In the genomic region with DNA sequence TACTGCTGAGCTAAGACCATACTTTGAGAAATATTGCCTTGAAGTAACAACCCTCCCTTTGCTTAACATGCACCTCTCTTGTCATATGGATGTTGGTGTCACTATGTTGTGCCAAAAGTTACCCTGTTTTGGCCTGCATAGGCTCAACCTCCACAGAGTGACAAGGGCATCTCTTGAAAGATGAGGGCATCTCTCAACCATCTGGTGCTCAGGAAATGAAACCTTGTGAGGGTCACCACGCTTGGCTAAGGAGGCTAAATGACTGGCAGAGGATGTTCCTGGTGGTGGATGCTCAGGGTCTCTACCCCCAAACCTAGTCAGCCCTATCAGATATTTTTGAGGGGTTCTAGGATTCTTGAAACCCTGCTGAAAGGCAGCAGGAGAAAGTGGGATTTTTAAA, we compare ENCODE assay signal across 21 cellular contexts. TPM values are rescaled to one million over a fixed set of nuclear protein-coding genes. Genes with fewer than 3 reads are reported as not detected.
"Had no signal": no experiment of that assay in that cellular context is flagged by ENCODE, and none has a peak within 500 bp of the region (broad histone marks: within the 10 kb centered on the region; RNA-seq: fewer than 3 reads in every experiment).

No MANE protein-coding gene starts in this region.

- H3K27me3 ChIP-seq: right lobe of liver had no signal

- H3K9me3 ChIP-seq: gastrocnemius medialis, heart right ventricle, left lung, mucosa of descending colon, prostate gland, right lobe of liver, spleen, suprapubic skin, upper lobe of left lung had no signal

- H3K4me1 ChIP-seq: gastrocnemius medialis, left lung, prostate gland, right lobe of liver, spleen had no signal

- H3K4me3 Mint-ChIP-seq: activated naive CD4-positive, alpha-beta T cell treated with anti-CD3 and anti-CD28 coated beads, Interleukin-2, amount 50 U/mL, for 24 hours; brain; natural killer cell had no signal

- FAIRE-seq: islet of Langerhans had no signal

- H3K27ac Mint-ChIP-seq: activated naive CD4-positive, alpha-beta T cell treated with anti-CD3 and anti-CD28 coated beads, Interleukin-2, amount 50 U/mL, for 24 hours; brain; natural killer cell had no signal

- H3K36me3 ChIP-seq: gastrocnemius medialis, heart right ventricle, left lung, prostate gland, right lobe of liver, spleen, suprapubic skin, upper lobe of left lung had no signal

- H3K4me3 ChIP-seq: gastrocnemius medialis, heart right ventricle, left lung, mucosa of descending colon, prostate gland, right lobe of liver, spleen, suprapubic skin, upper lobe of left lung had no signal

- DNase-seq: activated CD4-positive, alpha-beta T cell treated with anti-CD3 and anti-CD28 coated beads, Interleukin-2, amount 50 U/mL, for 4 hours; activated T-cell treated with anti-CD3 and anti-CD28 coated beads, Interleukin-2, amount 50 U/mL, for 1 hour; amniotic stem cell; effector memory CD4-positive, alpha-beta T cell; gastrocnemius medialis; heart right ventricle; left lung; mucosa of descending colon; natural killer cell; nucleus accumbens; right lobe of liver; spleen; stimulated activated CD4-positive, alpha-beta T cell treated with anti-CD3 and anti-CD28 coated beads, Interleukin-1b, Interleukin-23, amount 100 ng/mL, for 48 hours; stimulated activated naive CD4-positive, alpha-beta T cell; upper lobe of left lung had no signal

- ATAC-seq: gastrocnemius medialis, heart right ventricle, left lung, mucosa of descending colon, natural killer cell, right lobe of liver had no signal

- H3K9me3 Mint-ChIP-seq: activated naive CD4-positive, alpha-beta T cell treated with anti-CD3 and anti-CD28 coated beads, Interleukin-2, amount 50 U/mL, for 24 hours had no signal

- H3K4me1 Mint-ChIP-seq: activated naive CD4-positive, alpha-beta T cell treated with anti-CD3 and anti-CD28 coated beads, Interleukin-2, amount 50 U/mL, for 24 hours; natural killer cell had no signal

- H3K36me3 Mint-ChIP-seq: activated naive CD4-positive, alpha-beta T cell treated with anti-CD3 and anti-CD28 coated beads, Interleukin-2, amount 50 U/mL, for 24 hours; brain; natural killer cell had no signal

- H3K27ac ChIP-seq: epithelial cell of prostate, gastrocnemius medialis, heart right ventricle, left lung, prostate gland, right lobe of liver, spleen, suprapubic skin, upper lobe of left lung had no signal

RNA-seq across cellular contexts. Expression of gene LHCGR, which starts 2.3 kb away (rescaled TPM):
- total RNA-seq: gastrocnemius medialis, mucosa of descending colon, natural killer cell, right lobe of liver, spleen, suprapubic skin had no signal
